In genomic region chr20:19735446-19735845, GRCh38 we compare ENCODE assay signal across 8 cellular contexts. TPM values are rescaled to one million over a fixed set of nuclear protein-coding genes. Genes with fewer than 3 reads are reported as not detected.
DNase-seq lines count a peak whose midpoint lies in the region; ATAC-seq and TF ChIP-seq lines count a peak whose summit lies in the region.

No MANE protein-coding gene starts in this region.

- H3K4me3 ChIP-seq in HFF-Myc (replicated peaks; ENCODE audit: low read depth, low read length) (no peak overlapping the region), esophagus squamous epithelium (no peak overlapping the region), muscle layer of duodenum (ENCODE audit: low read depth in 1 of 2, low read length in 2 of 2) (no peak overlapping the region)

- H3K27me3 ChIP-seq in esophagus squamous epithelium (no peaks in the 10 kb centered on the region), muscle layer of duodenum (ENCODE audit: low read depth, low read length) (no peaks in the 10 kb centered on the region)

- no peaks in the 10 kb centered on the region for H3K9me3 ChIP-seq in esophagus squamous epithelium
- H3K9me3 ChIP-seq in muscle layer of duodenum (ENCODE audit: control insufficient read depth in 1 of 2, low read length in 2 of 2), result no peaks in the 10 kb centered on the region

- no peak for TF ChIP-seq POLR2A in esophagus squamous epithelium (IDR thresholded peaks at IDR 0.05)

- TF ChIP-seq CTCF in HFF-Myc (IDR thresholded peaks at IDR 0.05; ENCODE audit: low read depth, low read length, missing control alignments), result no peak
- no peak for TF ChIP-seq CTCF in esophagus squamous epithelium (IDR thresholded peaks at IDR 0.05)

- DNase-seq in AG20443 (ENCODE audit: low spot score), result peak; percentile 93
- peak; percentile 40 for DNase-seq in HFF-Myc (ENCODE audit: extremely low read depth, low read depth)
- DNase-seq in RPMI7951 (ENCODE audit: low read depth), result peak; percentile 96
- DNase-seq in esophagus squamous epithelium (lab: John Stamatoyannopoulos, UW), result no peak
- DNase-seq in NCI-H774 (lab: John Stamatoyannopoulos, UW), result no peak
- DNase-seq in activated CD8-positive, alpha-beta memory T cell treated with anti-CD3 and anti-CD28 coated beads, Interleukin-2, amount 50 U/mL, for 48 hours, result no peak

- peaks cover 18 to 68% (median 19%) of the 10 kb centered on the region in 3 donors for H3K4me1 ChIP-seq in esophagus squamous epithelium
- no peaks in the 10 kb centered on the region for H3K4me1 ChIP-seq in muscle layer of duodenum (ENCODE audit: control insufficient read depth in 1 of 2, insufficient read depth in 2 of 2, low read length in 2 of 2)

- ATAC-seq in GM19452 (IDR thresholded peaks at IDR 0.05; ENCODE audit: unreplicated experiment), result no peak

- intact Hi-C loops in esophagus squamous epithelium (cut with DNase I), result no loop called here

- peak overlapping the region; percentile 76 to 90 (median 84) for H3K27ac ChIP-seq in esophagus squamous epithelium
- peak overlapping the region; percentile 14 for H3K27ac ChIP-seq in muscle layer of duodenum (ENCODE audit: low read length)

- 4 to 10% methylated on average over 6 of the region's 6 CpGs for WGBS in esophagus squamous epithelium, 2 donors

- no peaks in the 10 kb centered on the region for H3K36me3 ChIP-seq in esophagus squamous epithelium
- no peaks in the 10 kb centered on the region for H3K36me3 ChIP-seq in muscle layer of duodenum (ENCODE audit: control insufficient read depth in 1 of 2, insufficient read depth in 2 of 2, low read length in 2 of 2)

RNA-seq across cellular contexts. Expression of gene RIN2, which starts 22.6 kb away (rescaled TPM):
- total RNA-seq in RPMI7951 (2014; rRNA removed; shearing (Covaris generic)), result 61.0 and 62.8 TPM in 2 replicates
- 10 to 100 TPM; 29.5 to 77.4 (median 50.8) TPM for total RNA-seq in esophagus squamous epithelium

Comparison
In these comparisons a context has a peak if more than half of its experiments do, and no peak if none do; other contexts are left out.
1. DNase-seq: peak in AG20443 (single experiment), HFF-Myc (single experiment) and RPMI7951 (single experiment); none in esophagus squamous epithelium (single experiment), NCI-H774 (single experiment) and activated CD8-positive, alpha-beta memory T cell treated with anti-CD3 and anti-CD28 coated beads, Interleukin-2, amount 50 U/mL, for 48 hours (single experiment).